ENCODE assay signal across 1 cellular context in the genomic region with DNA sequence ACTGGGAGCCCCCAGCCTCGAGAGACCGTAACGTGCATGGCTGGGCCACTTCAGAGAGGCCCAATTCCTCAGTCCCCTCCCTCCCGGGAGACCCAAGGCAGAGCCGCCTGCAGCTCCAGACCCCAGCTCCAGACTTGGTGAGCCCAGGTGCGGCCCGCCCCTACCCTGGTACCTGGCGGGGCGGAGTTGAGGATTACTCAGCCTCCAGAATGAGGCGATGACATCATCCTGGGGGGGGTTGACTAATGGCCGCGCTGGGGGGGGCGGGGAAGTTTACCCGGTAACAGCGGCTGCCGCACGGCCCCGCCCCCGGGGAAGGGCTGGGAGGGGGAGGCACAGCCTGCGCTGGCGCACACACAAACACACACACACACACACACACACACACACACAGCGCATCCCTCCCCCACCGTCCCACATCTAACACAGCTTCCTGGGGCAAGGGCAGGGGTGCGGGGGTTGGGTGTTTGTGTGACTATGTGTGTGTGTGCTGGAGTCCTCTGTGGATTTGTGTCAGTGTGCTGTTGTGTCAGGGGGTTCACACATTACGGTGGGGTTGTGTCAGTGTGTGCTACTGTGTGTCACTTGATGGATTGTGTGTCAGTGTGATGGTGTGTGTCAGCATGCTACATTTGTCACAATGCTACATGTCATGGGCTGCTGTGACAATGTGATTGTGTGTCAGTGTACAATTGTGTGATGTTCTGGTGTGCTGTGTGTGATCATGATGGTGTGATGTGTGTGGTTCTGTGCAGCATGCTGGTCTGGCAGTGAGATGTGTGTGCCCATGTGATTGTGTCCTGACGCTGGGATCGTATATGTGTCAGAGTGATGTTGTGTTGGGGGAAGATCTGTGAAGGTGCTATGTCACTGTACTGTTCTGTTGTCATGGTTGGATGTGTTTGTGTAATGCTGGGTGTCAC.
TF ChIP-seq lines count a peak whose summit lies in the region.

No MANE protein-coding gene starts in this region.

TF ChIP-seq in HCT116, 20 proteins besides CTCF, POLR2A, EP300 and RAD21 (continued from another document):
- TF ChIP-seq ZBTB33 (IDR thresholded peaks at IDR 0.05; ENCODE audit: extremely low read depth, insufficient replicate concordance, low read length) (no peak), CEBPB (IDR thresholded peaks at IDR 0.05; ENCODE audit: low read depth) (no peak; the same call in 1 of the 2 replicates), SRF (IDR thresholded peaks at IDR 0.05; ENCODE audit: low read depth) (no peak), EGR1 (IDR thresholded peaks at IDR 0.05; ENCODE audit: low read depth) (peak; percentile 35; the same call in 1 of the 2 replicates), SIN3A (IDR thresholded peaks at IDR 0.05; ENCODE audit: low read depth) (no peak), ELF1 (IDR thresholded peaks at IDR 0.05; ENCODE audit: borderline replicate concordance, low read depth) (no peak), TCF7L2 (IDR thresholded peaks at IDR 0.05; ENCODE audit: borderline replicate concordance, extremely low read depth, insufficient read depth, insufficient read length) (no peak), MAX (IDR thresholded peaks at IDR 0.05) (no peak), POLR2AphosphoS5 (IDR thresholded peaks at IDR 0.05; ENCODE audit: low read depth, low read length) (peak; percentile 64), JUND (IDR thresholded peaks at IDR 0.05) (peak; percentile 80), ZFX (IDR thresholded peaks at IDR 0.05) (no peak), REST (IDR thresholded peaks at IDR 0.05; ENCODE audit: low read depth) (no peak), EZH2 (IDR thresholded peaks at IDR 0.05) (no peak), FOSL1 (IDR thresholded peaks at IDR 0.05; ENCODE audit: low read depth) (peak; percentile 57)
- TF ChIP-seq, protein P1, sequence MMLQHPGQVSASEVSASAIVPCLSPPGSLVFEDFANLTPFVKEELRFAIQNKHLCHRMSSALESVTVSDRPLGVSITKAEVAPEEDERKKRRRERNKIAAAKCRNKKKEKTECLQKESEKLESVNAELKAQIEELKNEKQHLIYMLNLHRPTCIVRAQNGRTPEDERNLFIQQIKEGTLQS (IDR thresholded peaks at IDR 0.05): no peak
